Comparison of ENCODE assay signal across 14 cellular contexts in the genomic region with DNA sequence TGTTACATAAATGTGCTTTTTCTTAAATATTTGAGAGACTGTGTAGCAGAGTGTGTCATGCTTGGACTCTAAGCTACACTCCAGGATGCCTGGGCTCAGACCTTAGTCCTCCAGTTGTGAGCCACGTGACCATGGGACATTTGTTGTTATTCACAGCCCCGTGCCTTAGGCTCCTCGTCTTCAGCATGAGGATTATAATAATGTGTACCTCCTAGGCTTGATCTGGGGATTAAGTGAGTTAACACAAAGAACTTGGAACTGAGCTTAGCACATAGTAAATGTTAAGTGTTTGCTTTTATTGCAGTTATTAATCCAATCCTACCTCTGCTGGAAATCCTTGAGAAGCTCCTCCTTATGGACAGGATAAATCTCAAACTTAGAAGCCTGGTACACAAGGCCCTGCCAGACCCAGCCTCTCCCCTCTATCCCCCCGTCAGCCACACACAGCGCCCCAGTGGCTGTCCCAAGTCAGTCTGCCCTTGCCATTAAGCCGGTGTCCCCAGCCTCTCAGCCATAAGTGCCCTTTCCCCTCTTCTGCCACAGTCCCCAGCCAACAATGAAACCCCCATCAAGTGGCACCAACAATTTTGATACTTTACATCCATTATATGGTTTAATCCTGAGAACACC.
DNase-seq lines count a peak whose midpoint lies in the region; ATAC-seq and TF ChIP-seq lines count a peak whose summit lies in the region.
"Had no signal": no experiment of that assay in that cellular context is flagged by ENCODE, and none has a peak within 500 bp of the region (broad histone marks: within the 10 kb centered on the region; RNA-seq: fewer than 3 reads in every experiment).

No MANE protein-coding gene starts in this region.

- H3K27ac Mint-ChIP-seq in activated CD8-positive, alpha-beta memory T cell treated with anti-CD3 and anti-CD28 coated beads, Interleukin-2, amount 10 ng/mL, durations not matched to agents 7 days and 5 days, result no peak overlapping the region
- peak overlapping the region; percentile 36 for H3K27ac Mint-ChIP-seq in type B pancreatic cell
- H3K27ac Mint-ChIP-seq: activated CD4-positive, alpha-beta T cell treated with anti-CD3 and anti-CD28 coated beads for 36 hours; activated naive CD4-positive, alpha-beta T cell treated with anti-CD3 and anti-CD28 coated beads for 36 hours had no signal

- peaks cover 12% of the 10 kb centered on the region for H3K36me3 Mint-ChIP-seq in activated CD8-positive, alpha-beta memory T cell treated with anti-CD3 and anti-CD28 coated beads, Interleukin-2, amount 10 ng/mL, durations not matched to agents 7 days and 5 days
- peaks cover 29% of the 10 kb centered on the region for H3K36me3 Mint-ChIP-seq in type B pancreatic cell

- TF ChIP-seq CTCF in coronary artery (IDR thresholded peaks at IDR 0.05) (no peak), type B pancreatic cell (conservative IDR thresholded peaks at IDR 0.05) (no peak)

- peaks cover 48% of the 10 kb centered on the region for H3K4me1 ChIP-seq in mesodermal cell (ENCODE audit: control insufficient read depth, insufficient read depth, low read length, poor library complexity, severe bottlenecking)

- H3K36me3 ChIP-seq in mesodermal cell (ENCODE audit: control insufficient read depth, insufficient read depth, low read length), result peaks cover 33% of the 10 kb centered on the region
- H3K36me3 ChIP-seq: ovary had no signal

- DNase-seq in activated CD8-positive, alpha-beta memory T cell treated with anti-CD3 and anti-CD28 coated beads, Interleukin-2, amount 50 U/mL, for 48 hours, result peak; percentile 10
- no peak for DNase-seq in activated CD8-positive, alpha-beta memory T cell treated with anti-CD3 and anti-CD28 coated beads, Interleukin-2, amount 10 ng/mL, durations not matched to agents 7 days and 5 days
- no peak for DNase-seq in coronary artery (ENCODE audit: low spot score)
- DNase-seq in type B pancreatic cell (ENCODE audit: extremely low spot score, unreplicated experiment), result no peak
- DNase-seq in NCI-H187 (lab: John Stamatoyannopoulos, UW), result no peak
- DNase-seq: activated CD4-positive, alpha-beta T cell treated with anti-CD3 and anti-CD28 coated beads for 36 hours; activated naive CD4-positive, alpha-beta T cell treated with anti-CD3 and anti-CD28 coated beads for 36 hours; ovary; SIG-M5; stimulated activated CD4-positive, alpha-beta T cell treated with anti-CD3 and anti-CD28 coated beads, Interleukin-2, amount 100 ng/mL, for 48 hours had no signal

- H3K4me1 Mint-ChIP-seq in activated CD8-positive, alpha-beta memory T cell treated with anti-CD3 and anti-CD28 coated beads, Interleukin-2, amount 10 ng/mL, durations not matched to agents 7 days and 5 days, result peaks cover 26% of the 10 kb centered on the region
- H3K4me1 Mint-ChIP-seq in type B pancreatic cell (ENCODE audit: unreplicated experiment), result peaks cover 49% of the 10 kb centered on the region

- no peaks in the 10 kb centered on the region for H3K27me3 Mint-ChIP-seq in activated CD8-positive, alpha-beta memory T cell treated with anti-CD3 and anti-CD28 coated beads, Interleukin-2, amount 10 ng/mL, durations not matched to agents 7 days and 5 days
- H3K27me3 Mint-ChIP-seq in type B pancreatic cell, result no peaks in the 10 kb centered on the region
- H3K27me3 Mint-ChIP-seq: activated CD4-positive, alpha-beta T cell treated with anti-CD3 and anti-CD28 coated beads for 36 hours had no signal

- H3K4me3 ChIP-seq in coronary artery, result no peak overlapping the region
- H3K4me3 ChIP-seq in mesodermal cell (ENCODE audit: extremely low read depth, insufficient read depth, low read length, poor library complexity, severe bottlenecking), result no peak overlapping the region
- H3K4me3 ChIP-seq: ovary had no signal

- no peak for ATAC-seq in activated CD8-positive, alpha-beta memory T cell treated with anti-CD3 and anti-CD28 coated beads, Interleukin-2, amount 10 ng/mL, durations not matched to agents 7 days and 5 days
- no peak for ATAC-seq in HG02678 (IDR thresholded peaks at IDR 0.05; ENCODE audit: unreplicated experiment)
- no peak for ATAC-seq in GM21360 (IDR thresholded peaks at IDR 0.05; ENCODE audit: unreplicated experiment)
- ATAC-seq: activated CD4-positive, alpha-beta T cell treated with anti-CD3 and anti-CD28 coated beads for 36 hours had no signal

- 75 to 89% methylated on average over 3 to 6 of the region's 6 CpGs for WGBS in mesodermal cell (ENCODE audit: insufficient coverage in 2 of 2), 2 experiments

- H3K27ac ChIP-seq in coronary artery (peak overlapping the region; percentile 14 to 42), mesodermal cell (ENCODE audit: low read depth, low read length, severe bottlenecking) (peak overlapping the region; percentile 37)
- H3K27ac ChIP-seq: 22Rv1 had no signal

- no peaks in the 10 kb centered on the region for H3K9me3 ChIP-seq in mesodermal cell (ENCODE audit: control insufficient read depth, low read length)
- H3K9me3 ChIP-seq: ovary had no signal

- no peaks in the 10 kb centered on the region for H3K9me3 Mint-ChIP-seq in activated CD8-positive, alpha-beta memory T cell treated with anti-CD3 and anti-CD28 coated beads, Interleukin-2, amount 10 ng/mL, durations not matched to agents 7 days and 5 days (ENCODE audit: low read depth)
- no peaks in the 10 kb centered on the region for H3K9me3 Mint-ChIP-seq in type B pancreatic cell
- H3K9me3 Mint-ChIP-seq: activated naive CD4-positive, alpha-beta T cell treated with anti-CD3 and anti-CD28 coated beads for 36 hours had no signal

- CTCF ChIA-PET in activated CD8-positive, alpha-beta memory T cell treated with anti-CD3 and anti-CD28 coated beads, Interleukin-2, amount 10 ng/mL, durations not matched to agents 7 days and 5 days (lab: Charles Lee), result no interaction called here

- no peak overlapping the region for H3K4me3 Mint-ChIP-seq in activated CD8-positive, alpha-beta memory T cell treated with anti-CD3 and anti-CD28 coated beads, Interleukin-2, amount 10 ng/mL, durations not matched to agents 7 days and 5 days
- no peak overlapping the region for H3K4me3 Mint-ChIP-seq in type B pancreatic cell
- H3K4me3 Mint-ChIP-seq: activated CD4-positive, alpha-beta T cell treated with anti-CD3 and anti-CD28 coated beads for 36 hours; activated naive CD4-positive, alpha-beta T cell treated with anti-CD3 and anti-CD28 coated beads for 36 hours had no signal
